Comparison of ENCODE assay signal across 1 cellular context in the genomic region with DNA sequence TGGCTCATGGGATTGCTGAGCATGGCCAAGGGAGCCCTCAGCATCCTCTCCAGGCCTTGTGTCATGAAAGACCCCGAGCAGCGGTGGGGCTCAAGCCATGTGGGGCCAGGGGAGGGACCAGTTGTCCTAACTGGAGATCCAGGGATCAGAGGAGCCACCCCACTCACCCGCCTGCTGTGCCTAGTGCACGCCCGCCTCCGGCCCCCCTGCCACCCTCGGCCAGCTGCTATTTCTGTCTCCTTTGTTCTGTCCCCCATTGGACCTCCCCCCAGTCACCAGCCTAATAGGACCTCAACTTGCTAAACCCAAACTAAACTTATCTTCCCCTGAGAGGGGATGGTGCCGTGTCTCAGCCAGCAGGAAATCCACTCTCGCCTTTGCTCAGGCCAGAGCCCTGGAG.
TF ChIP-seq lines count a peak whose summit lies in the region.

No MANE protein-coding gene starts in this region.

TF ChIP-seq in HepG2, 621 proteins besides CTCF, POLR2A, EP300 and RAD21:
- TF ChIP-seq, protein P1, sequence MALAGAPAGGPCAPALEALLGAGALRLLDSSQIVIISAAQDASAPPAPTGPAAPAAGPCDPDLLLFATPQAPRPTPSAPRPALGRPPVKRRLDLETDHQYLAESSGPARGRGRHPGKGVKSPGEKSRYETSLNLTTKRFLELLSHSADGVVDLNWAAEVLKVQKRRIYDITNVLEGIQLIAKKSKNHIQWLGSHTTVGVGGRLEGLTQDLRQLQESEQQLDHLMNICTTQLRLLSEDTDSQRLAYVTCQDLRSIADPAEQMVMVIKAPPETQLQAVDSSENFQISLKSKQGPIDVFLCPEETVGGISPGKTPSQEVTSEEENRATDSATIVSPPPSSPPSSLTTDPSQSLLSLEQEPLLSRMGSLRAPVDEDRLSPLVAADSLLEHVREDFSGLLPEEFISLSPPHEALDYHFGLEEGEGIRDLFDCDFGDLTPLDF (CRISPR knock-in tag; IDR thresholded peaks at IDR 0.05) = no peak
- TF ChIP-seq XBP1 (CRISPR knock-in tag; IDR thresholded peaks at IDR 0.05) (no peak), MTA3 (CRISPR knock-in tag; IDR thresholded peaks at IDR 0.05) (no peak), SRSF1 (optimal IDR thresholded peaks at IDR 0.05; ENCODE audit: low read depth, low read length) (no peak), NFE2 (CRISPR knock-in tag; IDR thresholded peaks at IDR 0.05) (no peak), RBAK (CRISPR knock-in tag; IDR thresholded peaks at IDR 0.05) (no peak), ZNF839 (CRISPR knock-in tag; IDR thresholded peaks at IDR 0.05; ENCODE audit: borderline replicate concordance) (no peak), TGIF2 (CRISPR knock-in tag; IDR thresholded peaks at IDR 0.05) (no peak)
- TF ChIP-seq, protein P2, sequence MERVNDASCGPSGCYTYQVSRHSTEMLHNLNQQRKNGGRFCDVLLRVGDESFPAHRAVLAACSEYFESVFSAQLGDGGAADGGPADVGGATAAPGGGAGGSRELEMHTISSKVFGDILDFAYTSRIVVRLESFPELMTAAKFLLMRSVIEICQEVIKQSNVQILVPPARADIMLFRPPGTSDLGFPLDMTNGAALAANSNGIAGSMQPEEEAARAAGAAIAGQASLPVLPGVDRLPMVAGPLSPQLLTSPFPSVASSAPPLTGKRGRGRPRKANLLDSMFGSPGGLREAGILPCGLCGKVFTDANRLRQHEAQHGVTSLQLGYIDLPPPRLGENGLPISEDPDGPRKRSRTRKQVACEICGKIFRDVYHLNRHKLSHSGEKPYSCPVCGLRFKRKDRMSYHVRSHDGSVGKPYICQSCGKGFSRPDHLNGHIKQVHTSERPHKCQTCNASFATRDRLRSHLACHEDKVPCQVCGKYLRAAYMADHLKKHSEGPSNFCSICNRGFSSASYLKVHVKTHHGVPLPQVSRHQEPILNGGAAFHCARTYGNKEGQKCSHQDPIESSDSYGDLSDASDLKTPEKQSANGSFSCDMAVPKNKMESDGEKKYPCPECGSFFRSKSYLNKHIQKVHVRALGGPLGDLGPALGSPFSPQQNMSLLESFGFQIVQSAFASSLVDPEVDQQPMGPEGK (CRISPR knock-in tag; IDR thresholded peaks at IDR 0.05) = no peak
- TF ChIP-seq, protein P3, sequence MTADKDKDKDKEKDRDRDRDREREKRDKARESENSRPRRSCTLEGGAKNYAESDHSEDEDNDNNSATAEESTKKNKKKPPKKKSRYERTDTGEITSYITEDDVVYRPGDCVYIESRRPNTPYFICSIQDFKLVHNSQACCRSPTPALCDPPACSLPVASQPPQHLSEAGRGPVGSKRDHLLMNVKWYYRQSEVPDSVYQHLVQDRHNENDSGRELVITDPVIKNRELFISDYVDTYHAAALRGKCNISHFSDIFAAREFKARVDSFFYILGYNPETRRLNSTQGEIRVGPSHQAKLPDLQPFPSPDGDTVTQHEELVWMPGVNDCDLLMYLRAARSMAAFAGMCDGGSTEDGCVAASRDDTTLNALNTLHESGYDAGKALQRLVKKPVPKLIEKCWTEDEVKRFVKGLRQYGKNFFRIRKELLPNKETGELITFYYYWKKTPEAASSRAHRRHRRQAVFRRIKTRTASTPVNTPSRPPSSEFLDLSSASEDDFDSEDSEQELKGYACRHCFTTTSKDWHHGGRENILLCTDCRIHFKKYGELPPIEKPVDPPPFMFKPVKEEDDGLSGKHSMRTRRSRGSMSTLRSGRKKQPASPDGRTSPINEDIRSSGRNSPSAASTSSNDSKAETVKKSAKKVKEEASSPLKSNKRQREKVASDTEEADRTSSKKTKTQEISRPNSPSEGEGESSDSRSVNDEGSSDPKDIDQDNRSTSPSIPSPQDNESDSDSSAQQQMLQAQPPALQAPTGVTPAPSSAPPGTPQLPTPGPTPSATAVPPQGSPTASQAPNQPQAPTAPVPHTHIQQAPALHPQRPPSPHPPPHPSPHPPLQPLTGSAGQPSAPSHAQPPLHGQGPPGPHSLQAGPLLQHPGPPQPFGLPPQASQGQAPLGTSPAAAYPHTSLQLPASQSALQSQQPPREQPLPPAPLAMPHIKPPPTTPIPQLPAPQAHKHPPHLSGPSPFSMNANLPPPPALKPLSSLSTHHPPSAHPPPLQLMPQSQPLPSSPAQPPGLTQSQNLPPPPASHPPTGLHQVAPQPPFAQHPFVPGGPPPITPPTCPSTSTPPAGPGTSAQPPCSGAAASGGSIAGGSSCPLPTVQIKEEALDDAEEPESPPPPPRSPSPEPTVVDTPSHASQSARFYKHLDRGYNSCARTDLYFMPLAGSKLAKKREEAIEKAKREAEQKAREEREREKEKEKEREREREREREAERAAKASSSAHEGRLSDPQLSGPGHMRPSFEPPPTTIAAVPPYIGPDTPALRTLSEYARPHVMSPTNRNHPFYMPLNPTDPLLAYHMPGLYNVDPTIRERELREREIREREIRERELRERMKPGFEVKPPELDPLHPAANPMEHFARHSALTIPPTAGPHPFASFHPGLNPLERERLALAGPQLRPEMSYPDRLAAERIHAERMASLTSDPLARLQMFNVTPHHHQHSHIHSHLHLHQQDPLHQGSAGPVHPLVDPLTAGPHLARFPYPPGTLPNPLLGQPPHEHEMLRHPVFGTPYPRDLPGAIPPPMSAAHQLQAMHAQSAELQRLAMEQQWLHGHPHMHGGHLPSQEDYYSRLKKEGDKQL (CRISPR knock-in tag; IDR thresholded peaks at IDR 0.05; ENCODE audit: low read depth) = no peak
TF ChIP-seq in HepG2: peak in this region for 0.
